Comparison of ENCODE assay signal across 8 cellular contexts in genomic region chr22:22357024-22357868, GRCh38.
DNase-seq lines count a peak whose midpoint lies in the region; TF ChIP-seq lines count a peak whose summit lies in the region.

No MANE protein-coding gene starts in this region.

- H3K36me3 Mint-ChIP-seq in CD4-positive, alpha-beta memory T cell = no peaks in the 10 kb centered on the region

- peaks cover 3 to 9% (median 5%) of the 10 kb centered on the region in 4 donors for H3K4me1 Mint-ChIP-seq in CD4-positive, alpha-beta memory T cell

- no peak overlapping the region for H3K14ac ChIP-seq in neuronal stem cell (ENCODE audit: low read length)

- H3K9me3 ChIP-seq in CD4-positive, alpha-beta memory T cell (ENCODE audit: control insufficient read depth in 1 of 2, low read length in 2 of 2) = no peaks in the 10 kb centered on the region
- H3K9me3 ChIP-seq in neuronal stem cell (replicated peaks in 1 of 2; ENCODE audit: control insufficient read depth in 2 of 2, insufficient read depth in 1 of 2, low read depth in 1 of 2, low read length in 2 of 2) (no peaks in the 10 kb centered on the region), testis (no peaks in the 10 kb centered on the region)

- H2BK120ac ChIP-seq in neuronal stem cell (ENCODE audit: low read depth, low read length) = no peak overlapping the region

- intact Hi-C loops in CD4-positive, alpha-beta memory T cell (cut with micrococcal nuclease) = no loop called here
- intact Hi-C loops in testis (cut with DNase I; ENCODE audit: low total_unique reads) = no loop called here

- H3K9ac ChIP-seq in KMS-11 = no peak overlapping the region
- no peak overlapping the region for H3K9ac ChIP-seq in neuronal stem cell (ENCODE audit: low read depth, low read length, poor library complexity)

- peak overlapping the region; percentile 73 for H2BK12ac ChIP-seq in neuronal stem cell (ENCODE audit: low read length)

- H3K27me3 ChIP-seq in CD4-positive, alpha-beta memory T cell (ENCODE audit: insufficient read depth, low read length) = no peaks in the 10 kb centered on the region
- H3K27me3 ChIP-seq in KMS-11 (ENCODE audit: insufficient read depth, low read depth) = no peaks in the 10 kb centered on the region
- peaks cover 0 to 23% (median 19%) of the 10 kb centered on the region in 3 experiments for H3K27me3 ChIP-seq in neuronal stem cell (ENCODE audit: control insufficient read depth in 3 of 3, insufficient read depth in 3 of 3, low read depth in 1 of 3, low read length in 3 of 3)
- H3K27me3 ChIP-seq in testis = no peaks in the 10 kb centered on the region

- TF ChIP-seq POLR2A in testis (IDR thresholded peaks at IDR 0.05) = no peak

- H2BK15ac ChIP-seq in neuronal stem cell (ENCODE audit: low read length) = no peak overlapping the region

- H2AK5ac ChIP-seq in neuronal stem cell (ENCODE audit: low read depth, low read length) = no peak overlapping the region

- no peak overlapping the region for H4K8ac ChIP-seq in neuronal stem cell (ENCODE audit: low read depth, low read length)

- peak; percentile 83 for TF ChIP-seq CTCF in GM20000 (IDR thresholded peaks at IDR 0.05; ENCODE audit: extremely low read depth, missing control alignments)
- TF ChIP-seq CTCF in KMS-11 (conservative IDR thresholded peaks at IDR 0.05; ENCODE audit: low read depth, low read length) = peak; percentile 79
- TF ChIP-seq CTCF in fibroblast of pulmonary artery (IDR thresholded peaks at IDR 0.05; ENCODE audit: low read length, missing control alignments) = peak; percentile 75
- peak; percentile 79 to 84 (median 82) for TF ChIP-seq CTCF in testis (IDR thresholded peaks at IDR 0.05)

- no CpG with 5 or more reads among the region's 14 CpGs for WGBS in neuronal stem cell (ENCODE audit: extremely low coverage in 2 of 2, insufficient read length in 2 of 2, insufficient replicate concordance in 1 of 2), 2 donors
- WGBS in testis, 2 donors = 8 to 18% methylated on average over 12 to 14 of the region's 14 CpGs

- no peak overlapping the region for H3K4me3 ChIP-seq in CD4-positive, alpha-beta memory T cell (ENCODE audit: low read length in 2 of 2)
- no peak overlapping the region for H3K4me3 ChIP-seq in KMS-11 (IDR thresholded peaks at IDR 0.05; ENCODE audit: insufficient read depth, low read depth, low read length)
- no peak overlapping the region for H3K4me3 ChIP-seq in fibroblast of pulmonary artery (replicated peaks; ENCODE audit: low read depth, low read length)
- H3K4me3 ChIP-seq in neuronal stem cell (ENCODE audit: low read length in 2 of 2) = no peak overlapping the region
- no peak overlapping the region for H3K4me3 ChIP-seq in testis

- no peaks in the 10 kb centered on the region for H3K79me2 ChIP-seq in KMS-11 (ENCODE audit: insufficient read depth, low read depth)

- peak overlapping the region in 1 of 8 donors; percentile 63 for H3K4me3 Mint-ChIP-seq in CD4-positive, alpha-beta memory T cell

- H3K79me1 ChIP-seq in neuronal stem cell (ENCODE audit: low read depth, low read length) = no peaks in the 10 kb centered on the region

- H3K4me2 ChIP-seq in KMS-11 (peak overlapping the region; percentile 66), neuronal stem cell (ENCODE audit: insufficient read depth, low read length, poor library complexity, severe bottlenecking) (peak overlapping the region; percentile 40)

- H3K9me3 Mint-ChIP-seq in CD4-positive, alpha-beta memory T cell = no peaks in the 10 kb centered on the region

- DNase-seq in CD4-positive, alpha-beta memory T cell = peak; percentile 43 to 59 (median 53)
- DNase-seq in GM20000 (ENCODE audit: low spot score) (peak; percentile 86), OCI-M1 (lab: John Stamatoyannopoulos, UW) (peak; percentile 95), fibroblast of pulmonary artery (ENCODE audit: low read depth) (peak; percentile 66), neuronal stem cell (ENCODE audit: low spot score) (peak; percentile 78), testis (peak; percentile 94)
- peak; percentile 55 for DNase-seq in activated T-cell treated with anti-CD3 and anti-CD28 coated beads, Interleukin-2, amount 50 U/mL, for 1 hour

- no peak overlapping the region for H3K27ac ChIP-seq in CD4-positive, alpha-beta memory T cell (ENCODE audit: low read depth, low read length)
- no peak overlapping the region for H3K27ac ChIP-seq in KMS-11
- no peak overlapping the region for H3K27ac ChIP-seq in neuronal stem cell (replicated peaks; ENCODE audit: low read length)
- H3K27ac ChIP-seq in testis = no peak overlapping the region

- peaks cover 3% of the 10 kb centered on the region for H3K4me1 ChIP-seq in CD4-positive, alpha-beta memory T cell (ENCODE audit: insufficient read depth, low read length)
- H3K4me1 ChIP-seq in KMS-11 (ENCODE audit: low read depth, poor library complexity, severe bottlenecking) (peaks cover 5% of the 10 kb centered on the region), neuronal stem cell (ENCODE audit: control insufficient read depth in 2 of 2, insufficient read depth in 1 of 2, low read depth in 1 of 2, low read length in 2 of 2) (peaks cover 0 to 1% of the 10 kb centered on the region in 2 donors), testis (no peaks in the 10 kb centered on the region)

- peak overlapping the region; percentile 91 for H2AFZ ChIP-seq in KMS-11 (ENCODE audit: low read depth)
- peak overlapping the region; percentile 73 for H2AFZ ChIP-seq in neuronal stem cell (ENCODE audit: low read length)

- H3K27ac Mint-ChIP-seq in CD4-positive, alpha-beta memory T cell = no peak overlapping the region

- H2BK5ac ChIP-seq in neuronal stem cell (ENCODE audit: low read length) = peak overlapping the region; percentile 29

- H3K18ac ChIP-seq in neuronal stem cell (ENCODE audit: low read length) = peak overlapping the region; percentile 57

- POLR2A ChIA-PET in CD4-positive, alpha-beta memory T cell (lab: Charles Lee; ENCODE audit: partially characterized antibody) = no interaction called here

- H3K4ac ChIP-seq in neuronal stem cell (ENCODE audit: low read length) = no peak overlapping the region

- peak overlapping the region; percentile 95 for H3K23ac ChIP-seq in neuronal stem cell (ENCODE audit: low read depth, low read length, poor library complexity)

- no peaks in the 10 kb centered on the region for H4K20me1 ChIP-seq in KMS-11 (ENCODE audit: insufficient read depth)

- CTCF ChIA-PET in CD4-positive, alpha-beta memory T cell (lab: Charles Lee; ENCODE audit: partially characterized antibody) = interaction anchor here (1.8 kb wide), 1 partner anchor 15 kb away, joined by 5 read pairs; no protein-coding TSS in a partner anchor

- peaks cover 30 to 42% of the 10 kb centered on the region in 2 donors for H3K27me3 Mint-ChIP-seq in CD4-positive, alpha-beta memory T cell

- H3K36me3 ChIP-seq in CD4-positive, alpha-beta memory T cell (ENCODE audit: insufficient read depth, low read length) = no peaks in the 10 kb centered on the region
- H3K36me3 ChIP-seq in KMS-11 (ENCODE audit: insufficient read depth) = no peaks in the 10 kb centered on the region
- H3K36me3 ChIP-seq in neuronal stem cell (replicated peaks in 1 of 2; ENCODE audit: control insufficient read depth in 2 of 2, insufficient read depth in 2 of 2, low read length in 2 of 2) = no peaks in the 10 kb centered on the region
- no peaks in the 10 kb centered on the region for H3K36me3 ChIP-seq in testis (ENCODE audit: low read depth, missing control alignments)

- peak overlapping the region; percentile 81 for H4K91ac ChIP-seq in neuronal stem cell (ENCODE audit: low read depth, low read length, poor library complexity)
